8 cellular contexts compared by ENCODE assay signal in genomic region chr19:10655457-10656312, GRCh38. TPM values are rescaled to one million over a fixed set of nuclear protein-coding genes. Genes with fewer than 3 reads are reported as not detected.
DNase-seq lines count a peak whose midpoint lies in the region; ATAC-seq and TF ChIP-seq lines count a peak whose summit lies in the region.

No MANE protein-coding gene starts in this region.

- H3K23ac ChIP-seq in mesenchymal stem cell (ENCODE audit: low read length in 2 of 2), result no peak overlapping the region

- WGBS in heart right ventricle, 2 donors, result 5 to 6% methylated on average over 16 of the region's 16 CpGs
- under 1% methylated on average over 12 of the region's 16 CpGs for WGBS in mesenchymal stem cell

- TF ChIP-seq CTCF in heart right ventricle (IDR thresholded peaks at IDR 0.05) (no peak), OCI-LY3 (IDR thresholded peaks at IDR 0.05; ENCODE audit: low read depth, low read length) (peak; percentile 27; the same call in 1 of the 2 replicates), upper lobe of right lung (IDR thresholded peaks at IDR 0.05) (no peak)

- H2AK5ac ChIP-seq in mesenchymal stem cell (ENCODE audit: low read length, severe bottlenecking), result no peak overlapping the region

- H2AFZ ChIP-seq in OCI-LY3 (ENCODE audit: low read depth, low read length) (no peak overlapping the region), mesenchymal stem cell (ENCODE audit: low read depth, low read length) (no peak overlapping the region)

- intact Hi-C loops in heart right ventricle (cut with DNase I) (loop anchor here in 2 of 10 donors (5.0 to 10.0 kb wide), 2 partner anchors 37 to 161 kb away; no protein-coding TSS in a partner anchor), left cardiac atrium (cut with DNase I) (loop anchor here in 1 of 2 donors (5.0 kb wide), 1 partner anchor 42 kb away; no protein-coding TSS in a partner anchor), upper lobe of right lung (cut with DNase I) (no loop called here)

- H3K4ac ChIP-seq in mesenchymal stem cell (ENCODE audit: low read depth in 1 of 2, low read length in 2 of 2), result peak overlapping the region; percentile 20 to 38

- peak overlapping the region in 7 of 10 donors; percentile 95 to 99 (median 97) for H3K27ac ChIP-seq in heart right ventricle
- peak overlapping the region; percentile 83 for H3K27ac ChIP-seq in OCI-LY3 (ENCODE audit: low read length)
- H3K27ac ChIP-seq in caudate nucleus (ENCODE audit: low read depth, low read length), result peak overlapping the region; percentile 67
- H3K27ac ChIP-seq in mesenchymal stem cell (ENCODE audit: low read length, poor library complexity, severe bottlenecking), result peak overlapping the region; percentile 51
- peak overlapping the region; percentile 65 for H3K27ac ChIP-seq in upper lobe of right lung

- H3K36me3 ChIP-seq in heart right ventricle (peaks cover 0 to 28% (median 0%) of the 10 kb centered on the region in 9 donors), OCI-LY3 (replicated peaks; ENCODE audit: low read depth, low read length) (peaks cover 48% of the 10 kb centered on the region), mesenchymal stem cell (ENCODE audit: control insufficient read depth in 1 of 2, insufficient read depth in 2 of 2, low read depth in 1 of 2, low read length in 2 of 2) (peaks cover 11 to 18% of the 10 kb centered on the region in 2 experiments), upper lobe of right lung (no peaks in the 10 kb centered on the region)

- no peak overlapping the region for H4K91ac ChIP-seq in mesenchymal stem cell (ENCODE audit: low read length)

- H2BK120ac ChIP-seq in mesenchymal stem cell (ENCODE audit: low read depth, low read length), result no peak overlapping the region

- H3K9ac ChIP-seq in OCI-LY3 (ENCODE audit: low read length) (peak overlapping the region; percentile 99), mesenchymal stem cell (ENCODE audit: low read length) (peak overlapping the region; percentile 96)

- peaks cover 56% of the 10 kb centered on the region for H4K20me1 ChIP-seq in OCI-LY3 (ENCODE audit: insufficient read depth, low read length)

- H3K4me3 ChIP-seq in heart right ventricle (peak overlapping the region; percentile 67 to 100 (median 92)), OCI-LY3 (ENCODE audit: low read length) (peak overlapping the region; percentile 90), mesenchymal stem cell (ENCODE audit: insufficient read depth in 1 of 2, low read depth in 1 of 2, low read length in 2 of 2) (peak overlapping the region; percentile 92 to 99), upper lobe of right lung (peak overlapping the region; percentile 93)

- peaks cover 4% of the 10 kb centered on the region for H3K79me1 ChIP-seq in mesenchymal stem cell (replicated peaks; ENCODE audit: low read length, poor library complexity, severe bottlenecking)

- no peak for DNase-seq in heart right ventricle
- no peak for DNase-seq in left cardiac atrium
- DNase-seq in caudate nucleus (lab: John Stamatoyannopoulos, UW), result peak in 4 of 61 donors; percentile 6 to 33 (median 8)
- peak; percentile 81 for DNase-seq in mesenchymal stem cell
- no peak for DNase-seq in upper lobe of right lung
- no peak for DNase-seq in NCI-H774 (lab: John Stamatoyannopoulos, UW)

- no peak overlapping the region for H4K8ac ChIP-seq in mesenchymal stem cell (ENCODE audit: low read length)

- H3K27me3 ChIP-seq in heart right ventricle (no peaks in the 10 kb centered on the region), OCI-LY3 (ENCODE audit: low read depth, low read length) (no peaks in the 10 kb centered on the region), mesenchymal stem cell (ENCODE audit: control insufficient read depth in 1 of 2, insufficient read depth in 1 of 2, low read length in 2 of 2) (no peaks in the 10 kb centered on the region), upper lobe of right lung (no peaks in the 10 kb centered on the region)

- H3K79me2 ChIP-seq in OCI-LY3 (ENCODE audit: low read length), result peaks cover 87% of the 10 kb centered on the region

- H2BK15ac ChIP-seq in mesenchymal stem cell (ENCODE audit: low read depth, poor library complexity, severe bottlenecking), result no peak overlapping the region

- H3K4me2 ChIP-seq in OCI-LY3 (ENCODE audit: low read length) (peak overlapping the region; percentile 97), mesenchymal stem cell (ENCODE audit: low read length, poor library complexity, severe bottlenecking) (peak overlapping the region; percentile 89)

- H3K9me3 ChIP-seq in heart right ventricle (no peaks in the 10 kb centered on the region), OCI-LY3 (ENCODE audit: insufficient read depth, low read length) (no peaks in the 10 kb centered on the region), mesenchymal stem cell (ENCODE audit: control insufficient read depth, low read length) (no peaks in the 10 kb centered on the region), upper lobe of right lung (no peaks in the 10 kb centered on the region)

- ATAC-seq in heart right ventricle (no peak), left cardiac atrium (no peak), upper lobe of right lung (no peak), GM18867 (IDR thresholded peaks at IDR 0.05; ENCODE audit: unreplicated experiment) (no peak)

- H3K14ac ChIP-seq in mesenchymal stem cell (ENCODE audit: low read length in 2 of 2), result no peak overlapping the region

- peaks cover 7 to 68% (median 54%) of the 10 kb centered on the region in 9 donors for H3K4me1 ChIP-seq in heart right ventricle
- peaks cover 39% of the 10 kb centered on the region for H3K4me1 ChIP-seq in OCI-LY3 (ENCODE audit: low read length)
- H3K4me1 ChIP-seq in mesenchymal stem cell (ENCODE audit: control insufficient read depth, insufficient read depth, low read depth, low read length), result peaks cover 20% of the 10 kb centered on the region
- H3K4me1 ChIP-seq in upper lobe of right lung, result peaks cover 34% of the 10 kb centered on the region

- H3K18ac ChIP-seq in mesenchymal stem cell (ENCODE audit: low read depth in 1 of 2, low read length in 2 of 2), result no peak overlapping the region

- no peak overlapping the region for H2BK12ac ChIP-seq in mesenchymal stem cell (ENCODE audit: low read length in 2 of 2)

- H2BK5ac ChIP-seq in mesenchymal stem cell (ENCODE audit: low read depth, low read length, poor library complexity, severe bottlenecking), result no peak overlapping the region

RNA-seq across cellular contexts. Expression of gene ILF3, which starts 1.5 kb away (rescaled TPM):
- total RNA-seq in heart right ventricle (100 to 1,000 TPM; 102 to 129 (median 112) TPM), left cardiac atrium (100 to 1,000 TPM; 108 to 144 TPM), upper lobe of right lung (182 TPM)
- polyA plus RNA-seq in heart right ventricle, result 10 to 100 TPM; 68.1 to 90.3 TPM
- polyA plus RNA-seq in mesenchymal stem cell (2013, experiment 1 of 2), result 127 TPM
- polyA plus RNA-seq in mesenchymal stem cell (2013, experiment 2 of 2), result 122 TPM

RNA-seq across cellular contexts. Expression of gene SLC44A2, which starts 30.3 kb away (rescaled TPM):
- 100 to 1,000 TPM in 4 of 10 donors, 10 to 100 TPM in 6; 82.5 to 114 (median 96.7) TPM for total RNA-seq in heart right ventricle
- 10 to 100 TPM; 56.2 to 65.8 TPM for polyA plus RNA-seq in heart right ventricle
- total RNA-seq in left cardiac atrium, result 10 to 100 TPM; 83.9 to 97.3 TPM
- polyA plus RNA-seq in mesenchymal stem cell (2013, experiment 1 of 2), result 140 TPM
- polyA plus RNA-seq in mesenchymal stem cell (2013, experiment 2 of 2), result 144 TPM
- total RNA-seq in upper lobe of right lung, result 293 TPM

RNA-seq across cellular contexts. Expression of gene QTRT1, which starts 45.6 kb away (rescaled TPM):
- 10 to 100 TPM; 24.3 to 33.1 (median 26.5) TPM for total RNA-seq in heart right ventricle
- 10 to 100 TPM; 43.6 to 92.3 TPM for polyA plus RNA-seq in heart right ventricle
- 10 to 100 TPM; 24.7 to 28.2 TPM for total RNA-seq in left cardiac atrium
- polyA plus RNA-seq in mesenchymal stem cell (2013, experiment 1 of 2), result 15.1 TPM
- polyA plus RNA-seq in mesenchymal stem cell (2013, experiment 2 of 2), result 14.3 TPM
- total RNA-seq in upper lobe of right lung, result 30.3 TPM
